Comparison of ENCODE assay signal across 8 cellular contexts in the genomic region with DNA sequence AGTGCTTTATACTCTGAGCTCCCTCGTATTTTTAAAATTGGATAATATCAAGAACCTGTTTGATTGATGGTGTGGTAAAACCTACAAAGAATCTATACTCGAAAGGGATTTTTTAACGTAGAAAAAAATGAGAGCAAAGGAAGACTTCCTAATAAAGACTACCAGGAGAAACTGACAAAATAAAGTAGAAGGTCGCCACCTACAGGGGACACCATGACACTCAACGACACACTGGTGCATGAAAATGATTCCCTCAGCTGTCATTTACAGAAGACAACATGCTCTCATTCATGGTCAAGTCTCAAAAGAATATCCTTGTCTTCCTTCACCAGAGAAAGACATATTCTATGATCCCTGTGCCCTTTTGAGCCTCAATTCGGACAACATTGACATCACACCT. TPM values are rescaled to one million over a fixed set of nuclear protein-coding genes. Genes with fewer than 3 reads are reported as not detected.
DNase-seq lines count a peak whose midpoint lies in the region; ATAC-seq, FAIRE-seq and TF ChIP-seq lines count a peak whose summit lies in the region.

No MANE protein-coding gene starts in this region.

- no peak for ATAC-seq in GM21529 (IDR thresholded peaks at IDR 0.05; ENCODE audit: unreplicated experiment)
- no peak for ATAC-seq in GM21786 (IDR thresholded peaks at IDR 0.05; ENCODE audit: unreplicated experiment)

- no peaks in the 10 kb centered on the region for H3K4me1 ChIP-seq in small intestine (ENCODE audit: control insufficient read depth in 2 of 2, insufficient read depth in 1 of 2, low read depth in 1 of 2, low read length in 1 of 2)

- in situ Hi-C loops in GM13976 (cut with MboI; ENCODE audit: low sequenced_read_pairs, unreplicated experiment): loop anchor here (5.0 kb wide), 1 partner anchor 77 kb away; no protein-coding TSS in a partner anchor

- no peaks in the 10 kb centered on the region for H3K36me3 ChIP-seq in small intestine (ENCODE audit: control insufficient read depth in 2 of 2, insufficient read depth in 2 of 2, low read length in 2 of 2)

- TF ChIP-seq CTCF in GM13976 (IDR thresholded peaks at IDR 0.05; ENCODE audit: borderline replicate concordance, control extremely low read depth, extremely low read depth, insufficient read depth, missing control alignments): peak; percentile 2

- H3K4me3 ChIP-seq in small intestine (ENCODE audit: low read depth in 1 of 2, low read length in 2 of 2): no peak overlapping the region

- no peak overlapping the region for H3K27ac ChIP-seq in small intestine (ENCODE audit: low read depth in 1 of 2, low read length in 1 of 2)

- no peaks in the 10 kb centered on the region for H3K9me3 ChIP-seq in small intestine (ENCODE audit: control insufficient read depth, low read depth)

- intact Hi-C loops in head of caudate nucleus (cut with DNase I): no loop called here

- no peaks in the 10 kb centered on the region for H3K27me3 ChIP-seq in small intestine (ENCODE audit: control insufficient read depth in 2 of 2, insufficient read depth in 2 of 2, low read length in 2 of 2)

- WGBS in small intestine, 3 donors: 4 to 20% (median 11%) methylated on average over 6 of the region's 6 CpGs

- peak; percentile 77 for DNase-seq in Ammon's horn (ENCODE audit: low spot score)
- DNase-seq in GM13976 (ENCODE audit: low spot score): peak; percentile 32
- peak; percentile 71 for DNase-seq in NCI-H748 (lab: John Stamatoyannopoulos, UW; ENCODE audit: unreplicated experiment)
- DNase-seq in activated naive CD4-positive, alpha-beta T cell treated with Interleukin-2 at 50 U/mL for 16 hours: peak; percentile 32
- DNase-seq in head of caudate nucleus: peak in 26 of 42 donors; percentile 14 to 74 (median 42)
- peak; percentile 83 for DNase-seq in small intestine

- FAIRE-seq in small intestine (lab: Jason Lieb, UNC): no peak

RNA-seq across cellular contexts. Expression of a gene that starts 10.1 kb away (rescaled TPM):
- 10 to 100 TPM; 11.3 to 26.4 (median 21.3) TPM for polyA plus RNA-seq in small intestine

Comparison
In these comparisons a context has a peak if more than half of its experiments do, and no peak if none do; other contexts are left out.
1. DNase-seq: peak in every context shown above with its lines; median percentile 83 in small intestine; 77 in Ammon's horn; 71 in NCI-H748; 42 in head of caudate nucleus; 32 in GM13976; 32 in activated naive CD4-positive, alpha-beta T cell treated with Interleukin-2 at 50 U/mL for 16 hours.